ENCODE assay signal across 9 cellular contexts in the genomic region with DNA sequence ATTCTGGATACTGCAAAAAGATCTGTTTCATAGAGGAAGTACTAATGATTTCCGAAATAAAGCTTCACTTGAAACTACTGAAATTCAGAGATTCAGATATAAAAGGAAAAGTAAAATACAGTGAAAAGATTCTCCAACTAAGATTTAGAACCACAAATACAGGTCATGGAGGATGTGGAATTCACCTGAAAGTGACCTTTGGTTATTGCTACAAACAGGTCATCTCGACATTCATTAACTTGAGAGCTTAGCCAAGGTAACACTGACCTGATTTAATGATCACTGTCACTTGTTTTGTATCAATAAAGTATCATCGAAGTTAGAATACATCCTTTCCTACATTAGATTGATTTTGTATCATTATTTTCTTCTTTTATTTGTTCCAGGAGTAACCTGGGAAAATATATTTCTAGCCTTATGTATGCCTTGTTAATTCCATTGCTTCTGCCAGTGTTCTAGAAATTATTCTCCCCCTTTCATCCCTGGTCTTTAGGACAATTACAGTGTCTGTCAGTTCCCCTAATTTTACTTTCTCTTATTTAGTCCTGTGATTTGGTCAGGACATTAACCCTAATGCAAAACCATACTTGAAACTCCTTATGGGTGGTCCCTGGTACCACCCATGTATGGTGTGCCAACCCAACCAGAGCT.
"Had no signal": no experiment of that assay in that cellular context is flagged by ENCODE, and none has a peak within 500 bp of the region (broad histone marks: within the 10 kb centered on the region; RNA-seq: fewer than 3 reads in every experiment).

No MANE protein-coding gene starts in this region.

- H3K9ac ChIP-seq: KMS-11 had no signal

- H3K4me1 ChIP-seq: HAP-1 had no signal

- H3K4me3 ChIP-seq: GM23338, HAP-1 had no signal

- H3K36me3 ChIP-seq: HAP-1 had no signal

- FAIRE-seq: HTR-8/SVneo had no signal

- H3K4me2 ChIP-seq: GM23338, KMS-11 had no signal

- H2AFZ ChIP-seq: GM23338 had no signal

- DNase-seq: H7, HFFc6, KBM-7 had no signal

- H3K9me3 ChIP-seq: HAP-1 had no signal

- H3K27ac ChIP-seq: HL-60, KMS-11 had no signal

- ATAC-seq: GM23338, HCT116 had no signal
